Comparison of ENCODE assay signal across 1 cellular context in genomic region chr1:225809842-225810578, GRCh38.
TF ChIP-seq lines count a peak whose summit lies in the region.

Gene EPHX1 (plus strand): TSS chr1:225810124. CDS start chr1:225828730, 18,606 bp downstream.

TF ChIP-seq in K562, 482 proteins besides CTCF, POLR2A, EP300 and RAD21 (continued from another document and continues in another):
- TF ChIP-seq GMEB1 (CRISPR knock-in tag; IDR thresholded peaks at IDR 0.05) (no peak), TFAM (CRISPR knock-in tag; conservative IDR thresholded peaks at IDR 0.05) (no peak), GATA2 (CRISPR knock-in tag; IDR thresholded peaks at IDR 0.05) (no peak), ZNF445 (CRISPR knock-in tag; IDR thresholded peaks at IDR 0.05; ENCODE audit: low read depth) (no peak), MEIS2 (IDR thresholded peaks at IDR 0.05; ENCODE audit: partially characterized antibody) (peak; percentile 27), POLR2B (IDR thresholded peaks at IDR 0.05; ENCODE audit: low read depth, partially characterized antibody) (no peak), KAT2B (IDR thresholded peaks at IDR 0.05; ENCODE audit: low read depth, low read length) (no peak), SAFB2 (IDR thresholded peaks at IDR 0.05; ENCODE audit: borderline replicate concordance, low read depth, low read length, severe bottlenecking) (no peak), XRCC5 (IDR thresholded peaks at IDR 0.05; ENCODE audit: low read depth, low read length) (no peak), C11orf30 (IDR thresholded peaks at IDR 0.05; ENCODE audit: low read depth) (no peak), MBD1 (CRISPR knock-in tag; IDR thresholded peaks at IDR 0.05) (no peak), MCM7 (IDR thresholded peaks at IDR 0.05) (no peak), ZNF511 (CRISPR knock-in tag; IDR thresholded peaks at IDR 0.05) (no peak), BHLHE40 (IDR thresholded peaks at IDR 0.05; ENCODE audit: low read length) (peak; percentile 57), REST (CRISPR knock-in tag; IDR thresholded peaks at IDR 0.05; ENCODE audit: low read depth) (0 out of 2 replicates have a peak, but pooled peaks have one; percentile 54), ATF6 (CRISPR knock-in tag; IDR thresholded peaks at IDR 0.05) (no peak), MAZ (CRISPR knock-in tag; conservative IDR thresholded peaks at IDR 0.05 in 1 of 2, IDR thresholded peaks at IDR 0.05 in 1 of 2) (peak in 1 of 2 experiments; percentile 67; a peak in 1 of 4 replicates), BRF1 (IDR thresholded peaks at IDR 0.05; ENCODE audit: borderline replicate concordance, extremely low read depth, insufficient read length) (no peak), ZNF609 (CRISPR knock-in tag; IDR thresholded peaks at IDR 0.05; ENCODE audit: borderline replicate concordance) (no peak), THRB (CRISPR knock-in tag; conservative IDR thresholded peaks at IDR 0.05) (no peak), MAX (CRISPR knock-in tag; IDR thresholded peaks at IDR 0.05) (peak; percentile 31; the same call in 1 of the 2 replicates), FIP1L1 (IDR thresholded peaks at IDR 0.05; ENCODE audit: low read depth, low read length, poor library complexity, severe bottlenecking) (peak; percentile 32), HLTF (IDR thresholded peaks at IDR 0.05) (no peak), ZNF518B (CRISPR knock-in tag; IDR thresholded peaks at IDR 0.05) (no peak), ETS2 (tag; IDR thresholded peaks at IDR 0.05; ENCODE audit: borderline replicate concordance, poor library complexity, severe bottlenecking) (no peak), ESRRA (IDR thresholded peaks at IDR 0.05; ENCODE audit: borderline replicate concordance, low read depth) (no peak), MLLT1 (IDR thresholded peaks at IDR 0.05) (no peak), NCOA2 (IDR thresholded peaks at IDR 0.05; ENCODE audit: partially characterized antibody in 2 of 2) (no peak), BRF2 (IDR thresholded peaks at IDR 0.05; ENCODE audit: borderline replicate concordance, insufficient read depth, insufficient read length) (no peak), CBX8 (IDR thresholded peaks at IDR 0.05; ENCODE audit: borderline replicate concordance, extremely low read depth, low read depth, low read length, poor library complexity, severe bottlenecking) (no peak), CREM (IDR thresholded peaks at IDR 0.05; ENCODE audit: low read depth) (no peak)
